Comparison of ENCODE assay signal across 20 cellular contexts in the genomic region with DNA sequence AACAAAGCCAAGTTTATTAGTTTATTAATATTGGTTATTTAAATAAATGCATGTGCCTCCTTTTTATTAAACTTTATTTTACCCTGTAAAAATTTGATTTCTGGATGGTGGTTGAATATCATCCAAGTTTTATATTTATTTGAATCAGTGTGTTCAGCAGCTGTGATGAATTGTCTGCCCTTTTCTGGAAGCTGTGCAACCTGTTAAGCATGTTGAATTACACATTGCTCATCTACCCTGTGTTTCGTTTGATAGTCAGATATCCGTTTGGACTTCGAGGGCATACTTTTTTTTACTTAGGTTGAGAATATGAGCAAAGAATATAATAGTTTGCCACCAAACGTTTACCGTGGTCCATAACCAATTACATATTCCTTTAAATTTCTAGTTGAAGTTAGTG.
A peak's percentile ranks its signal among the peaks of the same experiment; 100 is the strongest.
DNase-seq lines count a peak whose midpoint lies in the region; ATAC-seq and TF ChIP-seq lines count a peak whose summit lies in the region.
"Had no signal": no experiment of that assay in that cellular context is flagged by ENCODE, and none has a peak within 500 bp of the region (broad histone marks: within the 10 kb centered on the region; RNA-seq: fewer than 3 reads in every experiment).

No MANE protein-coding gene starts in this region.

- H2AFZ ChIP-seq in hepatocyte = no peak overlapping the region
- H2AFZ ChIP-seq in neuron (ENCODE audit: low read depth, low read length) = no peak overlapping the region

- no peaks in the 10 kb centered on the region for H3K9me2 ChIP-seq in hepatocyte (replicated peaks; ENCODE audit: insufficient read depth)

- no peaks in the 10 kb centered on the region for H3K36me3 ChIP-seq in hepatocyte (replicated peaks; ENCODE audit: insufficient read depth, low read depth)
- no peaks in the 10 kb centered on the region for H3K36me3 ChIP-seq in neuron (ENCODE audit: insufficient read depth, low read length)
- H3K36me3 ChIP-seq: BLaER1 had no signal

- ATAC-seq in GM19467 (IDR thresholded peaks at IDR 0.05; ENCODE audit: unreplicated experiment) = no peak
- ATAC-seq: CD8-positive, alpha-beta T cell; K562; PC-3 had no signal

- H3K4me3 ChIP-seq in hepatocyte (no peak overlapping the region), neuron (ENCODE audit: low read length) (peak overlapping the region; percentile 90)
- H3K4me3 ChIP-seq: BLaER1, K562 had no signal

- H4K20me1 ChIP-seq in hepatocyte (ENCODE audit: insufficient read depth, poor library complexity, severe bottlenecking) = no peaks in the 10 kb centered on the region
- H4K20me1 ChIP-seq: BLaER1 had no signal

- H3K4me1 ChIP-seq in hepatocyte (ENCODE audit: insufficient read depth) = peaks cover under 1% of the 10 kb centered on the region
- H3K4me1 ChIP-seq in neuron (ENCODE audit: insufficient read depth, low read length) = peaks cover 26% of the 10 kb centered on the region

- TF ChIP-seq EP300 in Ishikawa (IDR thresholded peaks at IDR 0.05; ENCODE audit: borderline replicate concordance) = no peak

- 62% methylated on average over 5 of the region's 5 CpGs for WGBS in hepatocyte (ENCODE audit: low lambda C conversion rate, missing lambda C conversion rate)

- H3K27me3 ChIP-seq in hepatocyte (no peaks in the 10 kb centered on the region), neuron (ENCODE audit: insufficient read depth, low read length) (no peaks in the 10 kb centered on the region)

- peak overlapping the region; percentile 96 for H3K4me2 ChIP-seq in hepatocyte
- H3K4me2 ChIP-seq: BLaER1 had no signal

- DNase-seq in NCI-H146 (lab: John Stamatoyannopoulos, UW) (peak; percentile 34), NCI-H146 treated with DMSO at 0.1 percent for 48 hours (lab: John Stamatoyannopoulos, UW; ENCODE audit: unreplicated experiment) (no peak), hepatocyte (ENCODE audit: low spot score) (no peak), superior temporal gyrus (ENCODE audit: extremely low spot score) (no peak), kidney glomerular epithelial cell (lab: John Stamatoyannopoulos, UW) (no peak)
- DNase-seq: CD8-positive, alpha-beta T cell; DMS 273 treated with DMSO at 0.1 percent for 48 hours; HCEC 1CT; MV-4-11; NCI-H1436; NCI-H2081 treated with DMSO at 0.1 percent for 48 hours; NCI-H524 treated with DMSO at 0.1 percent for 48 hours; PC-3 had no signal

- H3K27ac ChIP-seq in hepatocyte = no peak overlapping the region
- H3K27ac ChIP-seq: BLaER1, HL-60, RWPE1 had no signal

- no peak for TF ChIP-seq RAD21 in Ishikawa (IDR thresholded peaks at IDR 0.05; ENCODE audit: low read depth)

- H3K79me2 ChIP-seq in hepatocyte = peaks cover 44% of the 10 kb centered on the region

- H3K9me3 ChIP-seq in hepatocyte (ENCODE audit: low read depth) (no peaks in the 10 kb centered on the region), neuron (ENCODE audit: low read length) (peaks cover 2% of the 10 kb centered on the region)

- no peak for TF ChIP-seq CTCF in hepatocyte (IDR thresholded peaks at IDR 0.05; ENCODE audit: poor library complexity)

TF ChIP-seq in Ishikawa, 13 proteins besides CTCF, POLR2A, EP300 and RAD21:
- TF ChIP-seq, protein P1, sequence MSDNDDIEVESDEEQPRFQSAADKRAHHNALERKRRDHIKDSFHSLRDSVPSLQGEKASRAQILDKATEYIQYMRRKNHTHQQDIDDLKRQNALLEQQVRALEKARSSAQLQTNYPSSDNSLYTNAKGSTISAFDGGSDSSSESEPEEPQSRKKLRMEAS (IDR thresholded peaks at IDR 0.05) = 0 out of 2 replicates have a peak, but pooled peaks have one; percentile 17
- TF ChIP-seq FOXM1 (IDR thresholded peaks at IDR 0.05; ENCODE audit: borderline replicate concordance, low read depth) = no peak
